Comparison of ENCODE assay signal across 1 cellular context in genomic region chr2:219289537-219290361, GRCh38.
TF ChIP-seq lines count a peak whose summit lies in the region.

No MANE protein-coding gene starts in this region.

TF ChIP-seq in SK-N-SH, 30 proteins besides CTCF, POLR2A, EP300 and RAD21 (continued from another document):
- TF ChIP-seq TEAD4 (IDR thresholded peaks at IDR 0.05; ENCODE audit: borderline replicate concordance, insufficient read depth) (0 out of 2 replicates have a peak, but pooled peaks have one; percentile 11), JUND (IDR thresholded peaks at IDR 0.05) (no peak; the same call in 1 of the 2 replicates), ZBTB33 (IDR thresholded peaks at IDR 0.05; ENCODE audit: borderline replicate concordance, low read depth) (no peak), USF2 (IDR thresholded peaks at IDR 0.05; ENCODE audit: borderline replicate concordance, low read depth, low read length) (no peak), SMC3 (IDR thresholded peaks at IDR 0.05; ENCODE audit: low read depth, low read length) (no peak), MEF2A (IDR thresholded peaks at IDR 0.05; ENCODE audit: borderline replicate concordance, low read depth) (no peak), TAF1 (IDR thresholded peaks at IDR 0.05; ENCODE audit: borderline replicate concordance, low read depth, low read length) (no peak), NFIC (IDR thresholded peaks at IDR 0.05; ENCODE audit: borderline replicate concordance) (peak; percentile 92), SIN3A (IDR thresholded peaks at IDR 0.05; ENCODE audit: borderline replicate concordance, low read depth, low read length) (no peak), POLR2AphosphoS5 (IDR thresholded peaks at IDR 0.05; ENCODE audit: low read depth, low read length) (no peak)
- TF ChIP-seq, protein P1, sequence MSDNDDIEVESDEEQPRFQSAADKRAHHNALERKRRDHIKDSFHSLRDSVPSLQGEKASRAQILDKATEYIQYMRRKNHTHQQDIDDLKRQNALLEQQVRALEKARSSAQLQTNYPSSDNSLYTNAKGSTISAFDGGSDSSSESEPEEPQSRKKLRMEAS (IDR thresholded peaks at IDR 0.05; ENCODE audit: low read depth), result peak; percentile 63; the same call in 1 of the 2 replicates
